8 cellular contexts compared by ENCODE assay signal in the genomic region with DNA sequence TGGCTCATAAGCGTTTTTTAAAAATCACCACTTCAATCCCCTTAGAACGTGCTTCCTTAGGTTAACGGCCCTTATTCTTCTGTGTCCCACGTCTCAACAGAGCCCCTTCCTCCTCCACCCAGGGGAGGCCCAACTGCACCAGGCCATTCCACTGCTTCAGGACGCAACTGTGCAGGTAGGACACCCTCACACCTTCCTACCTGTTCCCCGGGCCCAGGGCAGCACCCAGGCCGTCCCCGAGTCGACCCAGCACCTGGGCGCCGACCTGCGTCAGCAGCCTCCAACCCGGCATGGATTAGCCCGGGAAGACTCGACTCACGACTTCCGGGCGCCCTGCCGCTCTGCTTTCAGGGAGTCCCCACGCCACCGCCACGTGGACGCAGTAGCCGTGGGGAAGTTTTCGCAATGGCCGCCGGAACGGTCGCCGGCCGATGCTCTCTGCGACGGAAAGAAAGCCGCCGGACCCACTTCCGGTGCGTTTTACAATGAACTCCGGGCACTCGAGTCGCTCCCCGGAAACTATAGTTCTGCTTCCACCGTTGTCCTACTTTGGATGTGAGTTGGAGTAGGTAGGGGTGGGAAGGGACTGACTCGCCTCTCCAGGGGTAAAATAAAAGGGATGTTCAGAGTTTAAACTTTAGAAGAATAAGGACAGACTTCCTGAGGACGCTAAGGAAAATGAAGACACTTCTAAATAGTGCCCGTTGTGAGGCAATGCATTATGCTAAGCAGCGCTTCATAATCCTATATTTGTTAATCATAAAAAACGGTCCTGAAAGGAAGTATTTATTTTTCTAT. TPM values are rescaled to one million over a fixed set of nuclear protein-coding genes. Genes with fewer than 3 reads are reported as not detected.
DNase-seq lines count a peak whose midpoint lies in the region; ATAC-seq, FAIRE-seq and TF ChIP-seq lines count a peak whose summit lies in the region.

A gene (minus strand): TSS at position 442 of the 798 bp plus-strand sequence. CDS start 150 bp downstream, at position 292.

- peak within 1 kb of the TSS; percentile 99 for H2AFZ ChIP-seq in HepG2 (ENCODE audit: low read length)

- DNase-seq in CD1c-positive myeloid dendritic cell (ENCODE audit: extremely low spot score), result peak; percentile 96
- peak; percentile 76 for DNase-seq in NCI-H748 treated with DMSO at 0.1 percent for 48 hours (lab: John Stamatoyannopoulos, UW)
- DNase-seq in activated CD4-positive, alpha-beta T cell treated with anti-CD3 and anti-CD28 coated beads, Interleukin-2, amount 50 U/mL, for 48 hours, result peak; percentile 85 to 89
- peak; percentile 74 to 91 (median 86) for DNase-seq in dorsolateral prefrontal cortex
- DNase-seq in HepG2 (ENCODE audit: low spot score), result peak; percentile 83
- peak; percentile 77 to 79 for DNase-seq in stimulated activated CD4-positive, alpha-beta T cell treated with anti-CD3 and anti-CD28 coated beads, Interleukin-2, amount 100 ng/mL, for 48 hours

- H3K79me2 ChIP-seq in HepG2 (ENCODE audit: insufficient read depth, low read length), result peaks cover 27% of the 10 kb centered on the region

- H3K27ac ChIP-seq in dorsolateral prefrontal cortex (peak within 1 kb of the TSS in 51 of 59 donors; percentile 0 to 85 (median 64)), HepG2 (ENCODE audit: extremely low read length, insufficient read depth, low read length) (peak within 1 kb of the TSS; percentile 86)

- H3K4me3 ChIP-seq in dorsolateral prefrontal cortex (peak within 1 kb of the TSS; percentile 47 to 100 (median 91)), HepG2 (replicated peaks in 1 of 3; ENCODE audit: insufficient read depth in 1 of 3, low read depth in 2 of 3, low read length in 3 of 3) (peak within 1 kb of the TSS; percentile 71 to 92 (median 91))

- H3K9ac ChIP-seq in HepG2 (ENCODE audit: insufficient read depth, low read depth, low read length), result peak within 1 kb of the TSS; percentile 97

- peaks cover 2 to 23% of the 10 kb centered on the region in 2 experiments; a peak in 3 of 5 replicates for H3K36me3 ChIP-seq in HepG2 (replicated peaks in 1 of 2; ENCODE audit: control insufficient read depth in 1 of 2, insufficient read depth in 2 of 2, low read length in 2 of 2)

- POLR2A ChIA-PET in HepG2 (lab: Yijun Ruan, JAX), result interaction anchor here (1.0 kb wide), 1 partner anchor 121 kb away, joined by 3 read pairs; no protein-coding TSS in a partner anchor

- H3K9me3 ChIP-seq in HepG2 (ENCODE audit: low read length), result no peaks in the 10 kb centered on the region

- WGBS in HepG2 (ENCODE audit: low lambda C conversion rate), result 6% methylated on average over 28 of the region's 47 CpGs

- H3K4me2 ChIP-seq in HepG2 (ENCODE audit: low read depth, low read length), result peak within 1 kb of the TSS; percentile 89

- no TSS peak for BruUV-seq in HepG2 (replicated peaks; lab: Mats Ljungman, UMichigan)

- peak in 35 of 56 donors; percentile 3 to 60 (median 29) for TF ChIP-seq CTCF in dorsolateral prefrontal cortex (IDR thresholded peaks at IDR 0.05 in 54 of 56, conservative IDR thresholded peaks at IDR 0.05 in 2 of 56; ENCODE audit: low read depth in 1 of 56, partially characterized antibody in 56 of 56)
- TF ChIP-seq CTCF in HepG2 (CRISPR knock-in tag; IDR thresholded peaks at IDR 0.05), result peak; percentile 22; the same call in 1 of the 2 replicates

- CTCF ChIA-PET in HepG2 (lab: Yijun Ruan, JAX; ENCODE audit: low intra/inter-chr PET ratio, low total read pairs), result no interaction called here

- peak; percentile 96 for ATAC-seq in GM19397 (IDR thresholded peaks at IDR 0.05; ENCODE audit: unreplicated experiment)
- peak; percentile 90 for ATAC-seq in HG03565 (IDR thresholded peaks at IDR 0.05; ENCODE audit: unreplicated experiment)
- ATAC-seq in HepG2, result peak; percentile 96

- H3K27me3 ChIP-seq in dorsolateral prefrontal cortex, result peaks cover 0 to 8% (median 0%) of the 10 kb centered on the region in 45 donors
- H3K27me3 ChIP-seq in HepG2 (ENCODE audit: control insufficient read depth in 1 of 2, insufficient read depth in 2 of 2, low read length in 2 of 2), result peaks cover 0 to 10% of the 10 kb centered on the region in 2 experiments; a peak in 2 of 5 replicates

- peak; percentile 70 to 78 for TF ChIP-seq POLR2A in HepG2 (IDR thresholded peaks at IDR 0.05; ENCODE audit: insufficient read depth in 1 of 2, low read depth in 2 of 2, low read length in 2 of 2)

- TF ChIP-seq EP300 in HepG2 (IDR thresholded peaks at IDR 0.05; ENCODE audit: low read depth in 2 of 2, low read length in 2 of 2), result 0 out of 4 replicates have a peak, but pooled peaks of 1 of the 2 experiments have one; percentile 31
- peak; percentile 68; the same call in 1 of the 2 replicates for TF ChIP-seq EP300 in HepG2 (CRISPR knock-in tag; IDR thresholded peaks at IDR 0.05; ENCODE audit: borderline replicate concordance)

- intact Hi-C loops in dorsolateral prefrontal cortex (cut with DNase I) (loop anchor here in 1 of 2 donors (5.0 to 10.0 kb wide), 2 partner anchors 120 to 608 kb away; a partner anchor contains a TSS), HepG2 (cut with micrococcal nuclease; ENCODE audit: unreplicated experiment) (loop anchor here (5.0 kb wide), 1 partner anchor 120 kb away; a partner anchor contains a TSS)

- H4K20me1 ChIP-seq in HepG2 (ENCODE audit: insufficient read depth, low read length), result no peaks in the 10 kb centered on the region

- FAIRE-seq in HepG2 (lab: Jason Lieb, UNC), result no peak

- TF ChIP-seq RAD21 in HepG2 (CRISPR knock-in tag; IDR thresholded peaks at IDR 0.05), result no peak

- H3K4me1 ChIP-seq in HepG2 (ENCODE audit: insufficient read depth, low read length), result peaks cover 19% of the 10 kb centered on the region

- in situ Hi-C loops in HepG2 (cut with HindIII; ENCODE audit: extremely low pct_ligation_motif_present, low pct_unique_long_range_greater_than_20kb), result no loop called here

TF ChIP-seq in HepG2, 621 proteins besides CTCF, POLR2A, EP300 and RAD21 (continues in another document):
- TF ChIP-seq, protein P1, sequence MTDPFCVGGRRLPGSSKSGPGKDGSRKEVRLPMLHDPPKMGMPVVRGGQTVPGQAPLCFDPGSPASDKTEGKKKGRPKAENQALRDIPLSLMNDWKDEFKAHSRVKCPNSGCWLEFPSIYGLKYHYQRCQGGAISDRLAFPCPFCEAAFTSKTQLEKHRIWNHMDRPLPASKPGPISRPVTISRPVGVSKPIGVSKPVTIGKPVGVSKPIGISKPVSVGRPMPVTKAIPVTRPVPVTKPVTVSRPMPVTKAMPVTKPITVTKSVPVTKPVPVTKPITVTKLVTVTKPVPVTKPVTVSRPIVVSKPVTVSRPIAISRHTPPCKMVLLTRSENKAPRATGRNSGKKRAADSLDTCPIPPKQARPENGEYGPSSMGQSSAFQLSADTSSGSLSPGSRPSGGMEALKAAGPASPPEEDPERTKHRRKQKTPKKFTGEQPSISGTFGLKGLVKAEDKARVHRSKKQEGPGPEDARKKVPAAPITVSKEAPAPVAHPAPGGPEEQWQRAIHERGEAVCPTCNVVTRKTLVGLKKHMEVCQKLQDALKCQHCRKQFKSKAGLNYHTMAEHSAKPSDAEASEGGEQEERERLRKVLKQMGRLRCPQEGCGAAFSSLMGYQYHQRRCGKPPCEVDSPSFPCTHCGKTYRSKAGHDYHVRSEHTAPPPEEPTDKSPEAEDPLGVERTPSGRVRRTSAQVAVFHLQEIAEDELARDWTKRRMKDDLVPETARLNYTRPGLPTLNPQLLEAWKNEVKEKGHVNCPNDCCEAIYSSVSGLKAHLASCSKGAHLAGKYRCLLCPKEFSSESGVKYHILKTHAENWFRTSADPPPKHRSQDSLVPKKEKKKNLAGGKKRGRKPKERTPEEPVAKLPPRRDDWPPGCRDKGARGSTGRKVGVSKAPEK (CRISPR knock-in tag; IDR thresholded peaks at IDR 0.05; ENCODE audit: borderline replicate concordance), result peak; percentile 77; the same call in 1 of the 2 replicates
- TF ChIP-seq ERF (CRISPR knock-in tag; IDR thresholded peaks at IDR 0.05) (peak; percentile 97), ZNF335 (CRISPR knock-in tag; IDR thresholded peaks at IDR 0.05) (peak; percentile 74; the same call in 1 of the 2 replicates), FOXA1 (IDR thresholded peaks at IDR 0.05) (no peak), FOXA1 (CRISPR knock-in tag; IDR thresholded peaks at IDR 0.05) (no peak), SIX1 (CRISPR knock-in tag; IDR thresholded peaks at IDR 0.05; ENCODE audit: borderline replicate concordance) (no peak), RFX1 (IDR thresholded peaks at IDR 0.05) (no peak), ZSCAN31 (CRISPR knock-in tag; IDR thresholded peaks at IDR 0.05; ENCODE audit: low read depth) (peak; percentile 99), DPF2 (CRISPR knock-in tag; IDR thresholded peaks at IDR 0.05; ENCODE audit: borderline replicate concordance, low read depth) (no peak)

RNA-seq across cellular contexts. Expression of the gene that starts here (rescaled TPM):
- total RNA-seq in dorsolateral prefrontal cortex, result 10 to 100 TPM; 24.9 to 63.5 (median 46.5) TPM
- total RNA-seq in HepG2 (2016; rRNA removed; fragmentation: Illumina TruSeq; extraction: Trizol), result 172 and 263 TPM in 2 replicates
- 40.9 and 41.5 TPM in 2 replicates for total RNA-seq in HepG2 (2016; cell fraction: cytosol; rRNA removed; fragmentation: Illumina TruSeq; extraction: Trizol; ENCODE audit: low read depth)
- 168 and 279 TPM in 2 replicates for total RNA-seq in HepG2 (2016; cell fraction: insoluble cytoplasmic fraction; rRNA removed; fragmentation: Illumina TruSeq; extraction: Trizol)
- total RNA-seq in HepG2 (2016; cell fraction: membrane; rRNA removed; fragmentation: Illumina TruSeq; extraction: Trizol), result 76.2 and 78.8 TPM in 2 replicates
- total RNA-seq in HepG2 (2016; cell fraction: nucleus; rRNA removed; fragmentation: Illumina TruSeq; extraction: Trizol), result 92.2 and 97.3 TPM in 2 replicates
- polyA plus RNA-seq in HepG2 (2011; rRNA removed), result 79.7 and 114 TPM in 2 replicates
- polyA plus RNA-seq in HepG2 (2011; cell fraction: cytosol; rRNA removed), result 54.9 and 80.4 TPM in 2 replicates
- 23.9 and 30.0 TPM in 2 replicates for polyA plus RNA-seq in HepG2 (2011; cell fraction: nucleus; rRNA removed)
- 64.3 and 84.1 TPM in 2 replicates for polyA plus RNA-seq in HepG2 (2012)
- 35.6 and 39.9 TPM in 2 replicates for polyA plus RNA-seq in HepG2 (2016; cell fraction: cytosol; fragmentation: Illumina TruSeq; extraction: Trizol; ENCODE audit: low read depth)
- polyA plus RNA-seq in HepG2 (2016; cell fraction: insoluble cytoplasmic fraction; fragmentation: Illumina TruSeq; extraction: Trizol; ENCODE audit: low read depth), result 291 and 306 TPM in 2 replicates
- polyA plus RNA-seq in HepG2 (2016; cell fraction: membrane; fragmentation: Illumina TruSeq; extraction: Trizol; ENCODE audit: low read depth), result 65.0 and 74.0 TPM in 2 replicates
- polyA plus RNA-seq in HepG2 (2016; cell fraction: nucleus; fragmentation: Illumina TruSeq; extraction: Trizol; ENCODE audit: insufficient read depth, low read depth), result 95.6 and 101 TPM in 2 replicates
- polyA minus RNA-seq in HepG2 (2011; rRNA and poly(A)+ RNA removed; ENCODE audit: low replicate concordance), result 86.3 and 206 TPM in 2 replicates
- polyA minus RNA-seq in HepG2 (2011; cell fraction: cytosol; rRNA and poly(A)+ RNA removed), result 40.4 and 45.5 TPM in 2 replicates
- polyA minus RNA-seq in HepG2 (2011; cell fraction: nucleus; rRNA and poly(A)+ RNA removed), result 115 and 131 TPM in 2 replicates

Comparison
In these comparisons a context has a peak if more than half of its experiments do, and no peak if none do; other contexts are left out.
1. Peak in every context shown above with its lines: DNase-seq, ATAC-seq, H3K4me3 ChIP-seq and H3K27ac ChIP-seq.